5 cellular contexts compared by ENCODE assay signal in the genomic region with DNA sequence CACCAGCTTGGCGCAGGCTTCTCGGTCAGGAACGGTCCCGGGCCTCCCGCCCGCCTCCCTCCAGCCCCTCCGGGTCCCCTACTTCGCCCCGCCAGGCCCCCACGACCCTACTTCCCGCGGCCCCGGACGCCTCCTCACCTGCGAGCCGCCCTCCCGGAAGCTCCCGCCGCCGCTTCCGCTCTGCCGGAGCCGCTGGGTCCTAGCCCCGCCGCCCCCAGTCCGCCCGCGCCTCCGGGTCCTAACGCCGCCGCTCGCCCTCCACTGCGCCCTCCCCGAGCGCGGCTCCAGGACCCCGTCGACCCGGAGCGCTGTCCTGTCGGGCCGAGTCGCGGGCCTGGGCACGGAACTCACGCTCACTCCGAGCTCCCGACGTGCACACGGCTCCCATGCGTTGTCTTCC. TPM values are rescaled to one million over a fixed set of nuclear protein-coding genes. Genes with fewer than 3 reads are reported as not detected.
"Had no signal": no experiment of that assay in that cellular context is flagged by ENCODE, and none has a peak within 500 bp of the region (broad histone marks: within the 10 kb centered on the region; RNA-seq: fewer than 3 reads in every experiment).

No MANE protein-coding gene starts in this region.

RNA-seq across cellular contexts. Expression of a gene that starts 36.0 kb away (rescaled TPM):
- total RNA-seq: K562, M059J, Right ventricle myocardium superior, SJSA1 had no signal
- polyA plus RNA-seq: IgD-negative memory B cell had no signal
